16 cellular contexts compared by ENCODE assay signal in genomic region chr1:44283524-44284173, GRCh38.
DNase-seq lines count a peak whose midpoint lies in the region; ATAC-seq and TF ChIP-seq lines count a peak whose summit lies in the region.
"Had no signal": no experiment of that assay in that cellular context is flagged by ENCODE, and none has a peak within 500 bp of the region (broad histone marks: within the 10 kb centered on the region; RNA-seq: fewer than 3 reads in every experiment).

No MANE protein-coding gene starts in this region.

- WGBS in heart right ventricle, 2 donors: 98% methylated on average over 3 of the region's 3 CpGs

- H3K4me1 Mint-ChIP-seq in central memory CD8-positive, alpha-beta T cell: no peaks in the 10 kb centered on the region
- H3K4me1 Mint-ChIP-seq in nephron: peaks cover 15% of the 10 kb centered on the region

- H3K27me3 Mint-ChIP-seq in central memory CD8-positive, alpha-beta T cell: no peaks in the 10 kb centered on the region
- H3K27me3 Mint-ChIP-seq in nephron (ENCODE audit: low read depth): no peaks in the 10 kb centered on the region

- no peak overlapping the region for H3K27ac ChIP-seq in HEK293 (ENCODE audit: extremely low read depth, low read depth, low read length)
- H3K27ac ChIP-seq in effector memory CD4-positive, alpha-beta T cell (ENCODE audit: insufficient read depth, low read length, poor library complexity, severe bottlenecking): no peak overlapping the region
- no peak overlapping the region for H3K27ac ChIP-seq in heart right ventricle
- H3K27ac ChIP-seq: vagina, WERI-Rb-1 had no signal

- DNase-seq in NCI-H2196 treated with DMSO at 0.1 percent for 48 hours (lab: John Stamatoyannopoulos, UW; ENCODE audit: unreplicated experiment) (peak; percentile 96), amniotic stem cell (lab: John Stamatoyannopoulos, UW) (no peak), putamen (ENCODE audit: low spot score) (no peak), heart right ventricle (no peak)
- no peak for DNase-seq in central memory CD8-positive, alpha-beta T cell (ENCODE audit: low spot score in 2 of 2)
- no peak for DNase-seq in effector memory CD4-positive, alpha-beta T cell
- DNase-seq: activated naive CD4-positive, alpha-beta T cell treated with anti-CD3 and anti-CD28 coated beads for 36 hours; BE2C; natural killer cell; NCI-H1694; stimulated activated naive CD4-positive, alpha-beta T cell; WERI-Rb-1 had no signal

- peaks cover 0 to 78% of the 10 kb centered on the region in 2 experiments; a peak in 2 of 3 replicates for H3K36me3 ChIP-seq in HEK293 (ENCODE audit: control insufficient read depth in 2 of 2, insufficient read depth in 1 of 2, low read length in 2 of 2)
- peaks cover 41% of the 10 kb centered on the region for H3K36me3 ChIP-seq in effector memory CD4-positive, alpha-beta T cell (ENCODE audit: control insufficient read depth, insufficient read depth, low read length)
- peaks cover 0 to 75% (median 9%) of the 10 kb centered on the region in 9 donors for H3K36me3 ChIP-seq in heart right ventricle
- H3K36me3 ChIP-seq: BE2C had no signal

- intact Hi-C loops in heart right ventricle (cut with DNase I): no loop called here

- H3K4me3 Mint-ChIP-seq in central memory CD8-positive, alpha-beta T cell: no peak overlapping the region
- H3K4me3 Mint-ChIP-seq in nephron: no peak overlapping the region
- H3K4me3 Mint-ChIP-seq: activated naive CD4-positive, alpha-beta T cell treated with anti-CD3 and anti-CD28 coated beads for 36 hours; natural killer cell had no signal

- H3K4me3 ChIP-seq in HEK293 (ENCODE audit: low read depth, low read length) (no peak overlapping the region), heart right ventricle (no peak overlapping the region)
- no peak overlapping the region for H3K4me3 ChIP-seq in effector memory CD4-positive, alpha-beta T cell (ENCODE audit: insufficient read depth, low read depth, low read length, poor library complexity, severe bottlenecking)
- H3K4me3 ChIP-seq: vagina had no signal

- H3K27ac Mint-ChIP-seq in central memory CD8-positive, alpha-beta T cell (ENCODE audit: low read depth): peak overlapping the region; percentile 75
- H3K27ac Mint-ChIP-seq in nephron: peak overlapping the region in 2 of 3 experiments; percentile 11 to 88
- H3K27ac Mint-ChIP-seq: activated naive CD4-positive, alpha-beta T cell treated with anti-CD3 and anti-CD28 coated beads for 36 hours; natural killer cell had no signal

- no peaks in the 10 kb centered on the region for H3K4me1 ChIP-seq in HEK293 (ENCODE audit: control insufficient read depth, insufficient read depth, low read length)
- no peaks in the 10 kb centered on the region for H3K4me1 ChIP-seq in effector memory CD4-positive, alpha-beta T cell (ENCODE audit: control insufficient read depth, insufficient read depth, low read length, poor library complexity, severe bottlenecking)
- H3K4me1 ChIP-seq in heart right ventricle: peaks cover 0 to 13% (median 5%) of the 10 kb centered on the region in 9 donors
- H3K4me1 ChIP-seq: BE2C, vagina had no signal

- peaks cover 9% of the 10 kb centered on the region for H3K36me3 Mint-ChIP-seq in central memory CD8-positive, alpha-beta T cell (ENCODE audit: insufficient read depth)
- H3K36me3 Mint-ChIP-seq in nephron (ENCODE audit: low read depth): peaks cover 72% of the 10 kb centered on the region
- H3K36me3 Mint-ChIP-seq: natural killer cell had no signal

- H3K9me3 Mint-ChIP-seq in central memory CD8-positive, alpha-beta T cell: no peaks in the 10 kb centered on the region
- no peaks in the 10 kb centered on the region for H3K9me3 Mint-ChIP-seq in nephron
- H3K9me3 Mint-ChIP-seq: activated naive CD4-positive, alpha-beta T cell treated with anti-CD3 and anti-CD28 coated beads for 36 hours; natural killer cell had no signal

- no peaks in the 10 kb centered on the region for H3K9me3 ChIP-seq in HEK293 (ENCODE audit: control insufficient read depth, insufficient read depth, low read depth, low read length)
- no peaks in the 10 kb centered on the region for H3K9me3 ChIP-seq in effector memory CD4-positive, alpha-beta T cell (ENCODE audit: control insufficient read depth, low read length)
- no peaks in the 10 kb centered on the region for H3K9me3 ChIP-seq in heart right ventricle
- H3K9me3 ChIP-seq: BE2C, vagina had no signal

- ATAC-seq in central memory CD8-positive, alpha-beta T cell (replicated peaks; ENCODE audit: extremely low read depth, poor library complexity, severe bottlenecking): no peak
- ATAC-seq in heart right ventricle: no peak
- ATAC-seq: natural killer cell, sciatic nerve had no signal

- no peaks in the 10 kb centered on the region for H3K27me3 ChIP-seq in effector memory CD4-positive, alpha-beta T cell (replicated peaks; ENCODE audit: control insufficient read depth, insufficient read depth, low read length, poor library complexity, severe bottlenecking)
- no peaks in the 10 kb centered on the region for H3K27me3 ChIP-seq in heart right ventricle
- H3K27me3 ChIP-seq: BE2C, vagina had no signal

- CTCF ChIA-PET in HEK293 (lab: Yijun Ruan, JAX): no interaction called here

- POLR2A ChIA-PET in HEK293 (lab: Yijun Ruan, JAX): no interaction called here

- no peak for TF ChIP-seq CTCF in HEK293 (tag by site-specific recombination; IDR thresholded peaks at IDR 0.05)
- TF ChIP-seq CTCF in nephron (IDR thresholded peaks at IDR 0.05; ENCODE audit: unreplicated experiment in 3 of 3): no peak
- TF ChIP-seq CTCF in heart right ventricle (IDR thresholded peaks at IDR 0.05): no peak

TF ChIP-seq in HEK293, 187 proteins besides CTCF, POLR2A, EP300 and RAD21:
- TF ChIP-seq ZIC2 (tag by site-specific recombination; IDR thresholded peaks at IDR 0.05) (peak; percentile 43), ZFHX2 (tag by site-specific recombination; conservative IDR thresholded peaks at IDR 0.05) (no peak), ZNF621 (tag by site-specific recombination; IDR thresholded peaks at IDR 0.05) (no peak), YY1 (tag by site-specific recombination; IDR thresholded peaks at IDR 0.05) (no peak), ZNF707 (tag by site-specific recombination; IDR thresholded peaks at IDR 0.05) (no peak), GLIS1 (tag by site-specific recombination; IDR thresholded peaks at IDR 0.05) (0 out of 2 replicates have a peak, but pooled peaks have one; percentile 6)
- TF ChIP-seq, protein P1, sequence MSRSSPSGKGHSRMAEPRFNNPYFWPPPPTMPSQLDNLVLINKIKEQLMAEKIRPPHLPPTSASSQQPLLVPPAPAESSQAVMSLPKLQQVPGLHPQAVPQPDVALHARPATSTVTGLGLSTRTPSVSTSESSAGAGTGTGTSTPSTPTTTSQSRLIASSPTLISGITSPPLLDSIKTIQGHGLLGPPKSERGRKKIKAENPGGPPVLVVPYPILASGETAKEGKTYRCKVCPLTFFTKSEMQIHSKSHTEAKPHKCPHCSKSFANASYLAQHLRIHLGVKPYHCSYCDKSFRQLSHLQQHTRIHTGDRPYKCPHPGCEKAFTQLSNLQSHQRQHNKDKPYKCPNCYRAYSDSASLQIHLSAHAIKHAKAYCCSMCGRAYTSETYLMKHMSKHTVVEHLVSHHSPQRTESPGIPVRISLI (tag by site-specific recombination; IDR thresholded peaks at IDR 0.05): no peak
